17 cellular contexts compared by ENCODE assay signal in genomic region chr3:89116486-89116885, GRCh38. TPM values are rescaled to one million over a fixed set of nuclear protein-coding genes. Genes with fewer than 3 reads are reported as not detected.
"Had no signal": no experiment of that assay in that cellular context is flagged by ENCODE, and none has a peak within 500 bp of the region (broad histone marks: within the 10 kb centered on the region; RNA-seq: fewer than 3 reads in every experiment).

No MANE protein-coding gene starts in this region.

- H3K9me3 Mint-ChIP-seq: activated CD4-positive, alpha-beta memory T cell treated with anti-CD3 and anti-CD28 coated beads, Interleukin-2, amount 10 ng/mL, durations not matched to agents 7 days and 5 days; activated CD4-positive, alpha-beta T cell treated with anti-CD3 and anti-CD28 coated beads, Interleukin-2, amount 10 ng/mL, durations not matched to agents 24 days and 14 days; activated naive CD4-positive, alpha-beta T cell treated with anti-CD3 and anti-CD28 coated beads, Interleukin-2, amount 50 U/mL, for 72 hours; memory B cell; natural killer cell treated with Interleukin-12 subunit alpha and Interleukin-12 subunit beta and Interleukin-15 and Interleukin-18, amount 100 ng/mL, for 72 hours had no signal

- H3K4me1 ChIP-seq: ascending aorta, prostate gland, upper lobe of right lung had no signal

- FAIRE-seq: frontal cortex had no signal

- H3K27ac Mint-ChIP-seq: activated CD4-positive, alpha-beta memory T cell treated with anti-CD3 and anti-CD28 coated beads, Interleukin-2, amount 10 ng/mL, durations not matched to agents 7 days and 5 days; activated CD4-positive, alpha-beta T cell treated with anti-CD3 and anti-CD28 coated beads, Interleukin-2, amount 10 ng/mL, durations not matched to agents 24 days and 14 days; activated naive CD4-positive, alpha-beta T cell treated with anti-CD3 and anti-CD28 coated beads, Interleukin-2, amount 50 U/mL, for 72 hours; memory B cell; natural killer cell treated with Interleukin-12 subunit alpha and Interleukin-12 subunit beta and Interleukin-15 and Interleukin-18, amount 100 ng/mL, for 72 hours had no signal

- H3K4me3 Mint-ChIP-seq: activated CD4-positive, alpha-beta memory T cell treated with anti-CD3 and anti-CD28 coated beads, Interleukin-2, amount 10 ng/mL, durations not matched to agents 7 days and 5 days; activated CD4-positive, alpha-beta T cell treated with anti-CD3 and anti-CD28 coated beads, Interleukin-2, amount 10 ng/mL, durations not matched to agents 24 days and 14 days; memory B cell; natural killer cell treated with Interleukin-12 subunit alpha and Interleukin-12 subunit beta and Interleukin-15 and Interleukin-18, amount 100 ng/mL, for 72 hours had no signal

- H3K27ac ChIP-seq: ascending aorta, cardiac muscle cell, epithelial cell of prostate, upper lobe of right lung had no signal

- H3K27me3 ChIP-seq: ascending aorta, upper lobe of right lung had no signal

- H3K9me3 ChIP-seq: ascending aorta, prostate gland, upper lobe of right lung had no signal

- H3K4me3 ChIP-seq: ascending aorta, cardiac muscle cell, prostate gland, upper lobe of right lung had no signal

- DNase-seq: activated CD4-positive, alpha-beta memory T cell treated with anti-CD3 and anti-CD28 coated beads, Interleukin-2, amount 10 ng/mL, durations not matched to agents 7 days and 5 days; activated CD4-positive, alpha-beta T cell treated with anti-CD3 and anti-CD28 coated beads, Interleukin-2, amount 10 ng/mL, durations not matched to agents 24 days and 14 days; glutamatergic neuron; hippocampal formation; stimulated activated CD4-positive, alpha-beta T cell treated with anti-CD3 and anti-CD28 coated beads, Interleukin-4, amount 100 ng/mL, for 24 hours; stimulated activated naive CD4-positive, alpha-beta T cell treated with Interleukin-2 at 50 U/mL for 16 hours; T-helper 2 cell; upper lobe of right lung had no signal

- H3K27me3 Mint-ChIP-seq: natural killer cell treated with Interleukin-12 subunit alpha and Interleukin-12 subunit beta and Interleukin-15 and Interleukin-18, amount 100 ng/mL, for 72 hours had no signal

- H3K36me3 ChIP-seq: ascending aorta, cardiac muscle cell, prostate gland, upper lobe of right lung had no signal

- H3K36me3 Mint-ChIP-seq: activated naive CD4-positive, alpha-beta T cell treated with anti-CD3 and anti-CD28 coated beads, Interleukin-2, amount 50 U/mL, for 72 hours; memory B cell; natural killer cell treated with Interleukin-12 subunit alpha and Interleukin-12 subunit beta and Interleukin-15 and Interleukin-18, amount 100 ng/mL, for 72 hours had no signal

- ATAC-seq: activated CD4-positive, CD25-positive, alpha-beta regulatory T cell treated with anti-CD3 and anti-CD28 coated beads, Interleukin-2, amount 50 U/mL, for 24 hours; activated naive CD4-positive, alpha-beta T cell treated with anti-CD3 and anti-CD28 coated beads, Interleukin-2, amount 50 U/mL, for 72 hours; natural killer cell treated with Interleukin-12 subunit alpha and Interleukin-12 subunit beta and Interleukin-15 and Interleukin-18, amount 100 ng/mL, for 72 hours; upper lobe of right lung had no signal

- H3K4me1 Mint-ChIP-seq: memory B cell had no signal

RNA-seq across cellular contexts. Expression of gene EPHA3, which starts 9.1 kb away (rescaled TPM):
- total RNA-seq: activated CD4-positive, alpha-beta T cell treated with anti-CD3 and anti-CD28 coated beads, Interleukin-2, amount 10 ng/mL, durations not matched to agents 24 days and 14 days; natural killer cell treated with Interleukin-12 subunit alpha and Interleukin-12 subunit beta and Interleukin-15 and Interleukin-18, amount 100 ng/mL, for 72 hours had no signal
